27 cellular contexts compared by ENCODE assay signal in genomic region chr7:152513861-152514770, GRCh38.
"Had no signal": no experiment of that assay in that cellular context is flagged by ENCODE, and none has a peak within 500 bp of the region (broad histone marks: within the 10 kb centered on the region; RNA-seq: fewer than 3 reads in every experiment).

No MANE protein-coding gene starts in this region.

- H3K4me3 ChIP-seq: adrenal gland had no signal

- H3K27me3 ChIP-seq: adrenal gland had no signal

- H3K36me3 ChIP-seq: adrenal gland had no signal

- ATAC-seq: activated CD8-positive, alpha-beta T cell treated with anti-CD3 and anti-CD28 coated beads, Interleukin-2, amount 10 ng/mL, durations not matched to agents 7 days and 5 days; Panc1; T-helper 17 cell; WTC11 had no signal

- H3K27ac ChIP-seq: adrenal gland had no signal

- H3K4me1 ChIP-seq: adrenal gland had no signal

- H3K9me3 ChIP-seq: adrenal gland had no signal

- DNase-seq: activated CD4-positive, alpha-beta T cell treated with anti-CD3 and anti-CD28 coated beads for 48 hours; activated CD4-positive, alpha-beta T cell treated with anti-CD3 and anti-CD28 coated beads, Interleukin-2, amount 50 U/mL, for 4 hours; activated CD4-positive, CD25-positive, alpha-beta regulatory T cell treated with anti-CD3 and anti-CD28 coated beads, Interleukin-2, amount 50 U/mL, for 72 hours; activated CD8-positive, alpha-beta memory T cell treated with anti-CD3 and anti-CD28 coated beads, Interleukin-2, amount 50 U/mL, for 48 hours; activated CD8-positive, alpha-beta T cell treated with anti-CD3 and anti-CD28 coated beads, Interleukin-2, amount 10 ng/mL, durations not matched to agents 7 days and 5 days; activated naive CD4-positive, alpha-beta T cell treated with anti-CD3 and anti-CD28 coated beads, Interleukin-2, amount 50 U/mL, for 16 hours; activated naive CD8-positive, alpha-beta T cell treated with anti-CD3 and anti-CD28 coated beads, Interleukin-2, amount 10 ng/mL, durations not matched to agents 7 days and 5 days; activated T-cell treated with anti-CD3 and anti-CD28 coated beads, Interleukin-2, amount 50 U/mL, for 1 hour; adrenal gland; anterior cingulate cortex; caudate nucleus; NCI-H1092; NCI-H1417 treated with DMSO at 0.1 percent for 48 hours; NCI-H1694; NCI-H2029; NCI-H2107; NCI-H2171 treated with DMSO at 0.1 percent for 48 hours; NCI-H226; NCI-H69; NK-92 treated with Interleukin-12 subunit alpha and Interleukin-12 subunit beta, amount 100 ng/mL, for 24 hours; OCI-M1; RPMI8226; SHP77; T-helper 17 cell; T-helper 9 cell had no signal
